7 cellular contexts compared by ENCODE assay signal in the genomic region with DNA sequence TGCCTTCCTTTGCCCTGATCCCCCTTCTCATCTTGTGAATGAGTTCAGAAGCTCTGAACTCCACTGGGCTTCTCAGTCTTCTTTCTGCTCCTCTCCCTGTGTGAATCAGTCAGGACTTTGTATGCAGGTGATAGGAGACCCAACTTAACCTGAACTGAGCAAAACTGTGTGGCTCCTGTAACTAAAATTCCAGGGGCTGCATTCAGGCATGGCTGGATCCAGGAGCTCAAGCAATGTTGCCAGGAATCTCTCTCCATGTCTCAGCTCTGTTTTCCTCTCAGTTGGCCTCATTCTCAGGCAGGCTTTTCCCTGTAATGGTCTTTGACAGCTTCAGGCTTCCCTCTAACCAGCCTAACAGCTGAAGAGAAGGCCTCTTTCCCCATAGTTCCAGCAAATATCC.
"Had no signal": no experiment of that assay in that cellular context is flagged by ENCODE, and none has a peak within 500 bp of the region (broad histone marks: within the 10 kb centered on the region; RNA-seq: fewer than 3 reads in every experiment).

No MANE protein-coding gene starts in this region.

- FAIRE-seq: H54, K562 had no signal

- H3K4me3 ChIP-seq: K562 had no signal

- H3K4me3 Mint-ChIP-seq: H9 had no signal

- DNase-seq: GOT3, H9, HCEC 1CT, IMR-90, KG1 had no signal

- H3K9me3 Mint-ChIP-seq: H9 had no signal

- H3K27ac Mint-ChIP-seq: H9 had no signal
